Comparison of ENCODE assay signal across 10 cellular contexts in genomic region chr2:174965992-174966789, GRCh38. TPM values are rescaled to one million over a fixed set of nuclear protein-coding genes. Genes with fewer than 3 reads are reported as not detected.
DNase-seq lines count a peak whose midpoint lies in the region; ATAC-seq and TF ChIP-seq lines count a peak whose summit lies in the region.
"Had no signal": no experiment of that assay in that cellular context is flagged by ENCODE, and none has a peak within 500 bp of the region (broad histone marks: within the 10 kb centered on the region; RNA-seq: fewer than 3 reads in every experiment).

No MANE protein-coding gene starts in this region.

- no peaks in the 10 kb centered on the region for H3K9me2 ChIP-seq in MM.1S (replicated peaks; ENCODE audit: insufficient read depth, low read length)

- intact Hi-C loops in dorsolateral prefrontal cortex (cut with DNase I), result no loop called here
- intact Hi-C loops in CD4-positive, alpha-beta T cell (cut with DNase I, micrococcal nuclease), result no loop called here

- H3K27me3 Mint-ChIP-seq in CD4-positive, alpha-beta T cell, result no peaks in the 10 kb centered on the region

- peaks cover 23% of the 10 kb centered on the region for H3K4me1 ChIP-seq in MM.1S (ENCODE audit: low read length)
- H3K4me1 ChIP-seq in mesodermal cell (ENCODE audit: control insufficient read depth, insufficient read depth, low read length, poor library complexity, severe bottlenecking), result peaks cover 20% of the 10 kb centered on the region
- H3K4me1 ChIP-seq: pancreas had no signal

- H2AFZ ChIP-seq in MM.1S (ENCODE audit: low read length), result peak overlapping the region; percentile 51

- TF ChIP-seq CTCF in MM.1S (IDR thresholded peaks at IDR 0.05; ENCODE audit: low read length) (no peak), dorsolateral prefrontal cortex (IDR thresholded peaks at IDR 0.05 in 54 of 56, conservative IDR thresholded peaks at IDR 0.05 in 2 of 56; ENCODE audit: low read depth in 1 of 56, partially characterized antibody in 56 of 56) (no peak), GM10248 (IDR thresholded peaks at IDR 0.05; ENCODE audit: control extremely low read depth, extremely low read depth, low read depth, missing control alignments) (no peak)
- TF ChIP-seq CTCF in CD4-positive, alpha-beta T cell (IDR thresholded peaks at IDR 0.05), result no peak

- no peaks in the 10 kb centered on the region for H3K79me2 ChIP-seq in MM.1S (ENCODE audit: low read length)

- WGBS in mesodermal cell (ENCODE audit: insufficient coverage in 2 of 2), 2 experiments, result 37 to 59% methylated on average over 3 to 4 of the region's 6 CpGs

- H3K9me3 ChIP-seq in MM.1S (replicated peaks; ENCODE audit: insufficient read depth, low read length), result no peaks in the 10 kb centered on the region
- H3K9me3 ChIP-seq in mesodermal cell (ENCODE audit: control insufficient read depth, low read length), result no peaks in the 10 kb centered on the region
- no peaks in the 10 kb centered on the region for H3K9me3 ChIP-seq in CD4-positive, alpha-beta T cell (ENCODE audit: control insufficient read depth, low read length)
- H3K9me3 ChIP-seq: pancreas had no signal

- ATAC-seq in HG03280 (IDR thresholded peaks at IDR 0.05; ENCODE audit: unreplicated experiment) (no peak), GM21619 (IDR thresholded peaks at IDR 0.05; ENCODE audit: unreplicated experiment) (no peak)
- no peak for ATAC-seq in CD4-positive, alpha-beta T cell (ENCODE audit: poor library complexity)

- no peaks in the 10 kb centered on the region for H3K36me3 Mint-ChIP-seq in CD4-positive, alpha-beta T cell (ENCODE audit: low read depth)

- peaks cover 12% of the 10 kb centered on the region for H3K4me1 Mint-ChIP-seq in CD4-positive, alpha-beta T cell (ENCODE audit: low read depth)

- no peak overlapping the region for H3K4me3 Mint-ChIP-seq in CD4-positive, alpha-beta T cell

- peak overlapping the region; percentile 9; the same call in 1 of the 2 replicates for H3K9ac ChIP-seq in MM.1S (ENCODE audit: low read length)

- H3K4me2 ChIP-seq in MM.1S (ENCODE audit: low read depth, low read length), result peak overlapping the region; percentile 63

- CTCF ChIA-PET in CD4-positive, alpha-beta T cell (lab: Charles Lee), result no interaction called here
- CTCF ChIA-PET in GM10248 (lab: Yijun Ruan, JAX), result no interaction called here

- H3K4me3 ChIP-seq in MM.1S (ENCODE audit: low read length) (peak overlapping the region; percentile 23), dorsolateral prefrontal cortex (peak overlapping the region in 9 of 59 donors; percentile 1 to 28 (median 17)), mesodermal cell (ENCODE audit: extremely low read depth, insufficient read depth, low read length, poor library complexity, severe bottlenecking) (no peak overlapping the region)
- H3K4me3 ChIP-seq: pancreas had no signal

- POLR2A ChIA-PET in CD4-positive, alpha-beta T cell (lab: Charles Lee), result no interaction called here
- POLR2A ChIA-PET in GM10248 (lab: Yijun Ruan, JAX), result no interaction called here

- H4K20me1 ChIP-seq in MM.1S (ENCODE audit: insufficient read depth, low read length), result no peaks in the 10 kb centered on the region

- H3K27me3 ChIP-seq in MM.1S (replicated peaks; ENCODE audit: insufficient read depth, low read length), result no peaks in the 10 kb centered on the region
- no peaks in the 10 kb centered on the region for H3K27me3 ChIP-seq in dorsolateral prefrontal cortex
- H3K27me3 ChIP-seq in CD4-positive, alpha-beta T cell (ENCODE audit: control insufficient read depth, insufficient read depth, low read length), result no peaks in the 10 kb centered on the region
- H3K27me3 ChIP-seq: pancreas had no signal

- peak; percentile 16 for DNase-seq in DMS153 (lab: John Stamatoyannopoulos, UW)
- peak; percentile 61 for DNase-seq in MM.1S
- no peak for DNase-seq in dorsolateral prefrontal cortex
- DNase-seq in CD4-positive, alpha-beta T cell, result no peak
- DNase-seq in GM10248 (ENCODE audit: extremely low spot score), result no peak
- DNase-seq: activated naive CD4-positive, alpha-beta T cell; pancreas had no signal

- H3K27ac Mint-ChIP-seq in CD4-positive, alpha-beta T cell, result no peak overlapping the region

- H3K27ac ChIP-seq in MM.1S (ENCODE audit: low read length), result peak overlapping the region; percentile 67
- peak overlapping the region in 48 of 59 donors; percentile 1 to 84 (median 46) for H3K27ac ChIP-seq in dorsolateral prefrontal cortex
- peak overlapping the region; percentile 78 for H3K27ac ChIP-seq in mesodermal cell (ENCODE audit: low read depth, low read length, severe bottlenecking)
- H3K27ac ChIP-seq in CD4-positive, alpha-beta T cell (ENCODE audit: low read depth, low read length), result no peak overlapping the region

- H3F3A ChIP-seq in MM.1S (ENCODE audit: insufficient read depth, low read length), result peaks cover 31% of the 10 kb centered on the region

- H3K36me3 ChIP-seq in MM.1S (replicated peaks; ENCODE audit: insufficient read depth, low read length), result no peaks in the 10 kb centered on the region
- H3K36me3 ChIP-seq in mesodermal cell (ENCODE audit: control insufficient read depth, insufficient read depth, low read length), result no peaks in the 10 kb centered on the region
- H3K36me3 ChIP-seq: pancreas had no signal

- H3K9me3 Mint-ChIP-seq in CD4-positive, alpha-beta T cell, result no peaks in the 10 kb centered on the region

RNA-seq across cellular contexts. Expression of gene CHN1, which starts 39.0 kb away (rescaled TPM):
- 1,000 to 10,000 TPM in 66 of 120 experiments, 100 to 1,000 TPM in 54; 295 to 1,415 (median 1,032) TPM for total RNA-seq in dorsolateral prefrontal cortex
- 27.7 TPM for polyA plus RNA-seq in mesodermal cell (2013, experiment 1 of 2)
- 27.1 TPM for polyA plus RNA-seq in mesodermal cell (2013, experiment 2 of 2)
- 1 to 10 TPM; 5.3 to 5.6 TPM for total RNA-seq in CD4-positive, alpha-beta T cell

Comparison
In these comparisons a context has a peak if more than half of its experiments do, and no peak if none do; other contexts are left out.
1. DNase-seq: peak in DMS153 (single experiment) and MM.1S (single experiment); none in dorsolateral prefrontal cortex (0 of 10), CD4-positive, alpha-beta T cell (0 of 10) and GM10248 (single experiment).
2. RNA of gene CHN1, which starts 39.0 kb away (total RNA-seq): 295 to 1,415 TPM in dorsolateral prefrontal cortex; 5.3 to 5.6 TPM in CD4-positive, alpha-beta T cell; every median in the first group is over 10 times any median in the second.